ENCODE assay signal across 9 cellular contexts in the genomic region with DNA sequence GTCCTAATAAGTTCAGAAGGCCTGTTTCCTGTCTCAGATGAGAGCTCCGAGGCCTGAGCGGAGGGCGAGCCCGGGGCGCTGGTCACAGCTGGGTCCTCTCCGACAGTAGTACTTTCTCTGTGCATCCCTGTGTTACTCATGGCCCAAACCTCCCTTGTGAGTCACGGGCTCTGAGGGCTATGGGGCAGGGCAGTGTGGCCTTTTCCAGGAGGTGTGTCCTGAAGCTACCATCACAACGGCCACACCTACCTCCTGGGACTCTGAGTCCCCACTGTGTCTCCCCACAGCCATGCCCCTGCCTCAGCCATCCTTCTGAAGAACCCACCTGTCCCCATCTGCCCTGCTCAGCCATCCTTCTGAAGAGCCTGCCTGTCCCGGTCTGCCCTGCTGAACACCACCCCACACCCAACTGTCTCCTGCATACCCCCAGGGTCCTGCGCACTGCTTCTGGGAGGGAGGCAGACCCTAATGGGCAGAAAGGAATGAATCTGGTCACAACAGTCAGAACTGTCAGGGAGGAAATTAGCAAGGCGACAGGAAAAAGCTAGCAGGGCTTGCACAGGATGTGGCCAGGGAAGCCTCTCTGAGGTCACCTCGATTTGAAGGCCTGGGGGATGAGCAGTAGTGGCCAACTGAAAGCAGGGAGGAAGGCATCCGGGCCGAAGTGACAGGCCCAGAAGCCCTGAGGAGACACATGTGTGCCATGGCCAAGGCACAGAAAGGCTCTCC.
DNase-seq lines count a peak whose midpoint lies in the region; TF ChIP-seq lines count a peak whose summit lies in the region.
"Had no signal": no experiment of that assay in that cellular context is flagged by ENCODE, and none has a peak within 500 bp of the region (broad histone marks: within the 10 kb centered on the region; RNA-seq: fewer than 3 reads in every experiment).

No MANE protein-coding gene starts in this region.

- DNase-seq in activated T-cell treated with anti-CD3 and anti-CD28 coated beads, Interleukin-2, amount 50 U/mL, for 24 hours, result no peak
- no peak for DNase-seq in activated T-cell treated with anti-CD3 and anti-CD28 coated beads, Interleukin-2, amount 50 U/mL, for 1 hour
- DNase-seq in HK-2 (ENCODE audit: unreplicated experiment) (peak; percentile 43), mammary epithelial cell (peak; percentile 41), type B pancreatic cell (ENCODE audit: extremely low spot score, unreplicated experiment) (peak; percentile 58), NCI-H1694 treated with DMSO at 0.1 percent for 48 hours (lab: John Stamatoyannopoulos, UW) (no peak), DMS 273 treated with DMSO at 0.1 percent for 48 hours (lab: John Stamatoyannopoulos, UW) (no peak), NCI-H524 treated with DMSO at 0.1 percent for 48 hours (lab: John Stamatoyannopoulos, UW) (no peak)

- TF ChIP-seq CTCF in mammary epithelial cell (conservative IDR thresholded peaks at IDR 0.05 in 1 of 2, IDR thresholded peaks at IDR 0.05 in 1 of 2; ENCODE audit: extremely low read depth in 1 of 2, insufficient read depth in 1 of 2, low read depth in 1 of 2, low read length in 2 of 2) (no peak), type B pancreatic cell (conservative IDR thresholded peaks at IDR 0.05) (no peak)

- BruUV-seq in mammary epithelial cell (replicated peaks; lab: Mats Ljungman, UMichigan), result no TSS peak

- no peak overlapping the region for H3K4me3 Mint-ChIP-seq in activated T-cell treated with anti-CD3 and anti-CD28 coated beads, Interleukin-2, amount 50 U/mL, for 24 hours
- H3K4me3 Mint-ChIP-seq in type B pancreatic cell, result no peak overlapping the region
- H3K4me3 Mint-ChIP-seq: B cell had no signal

- peaks cover 29% of the 10 kb centered on the region for H3K4me1 Mint-ChIP-seq in activated T-cell treated with anti-CD3 and anti-CD28 coated beads, Interleukin-2, amount 50 U/mL, for 24 hours (ENCODE audit: low read depth)
- H3K4me1 Mint-ChIP-seq in type B pancreatic cell (ENCODE audit: unreplicated experiment), result peaks cover 3% of the 10 kb centered on the region

- no peaks in the 10 kb centered on the region for H4K20me1 ChIP-seq in mammary epithelial cell (ENCODE audit: insufficient read depth, low read length)

- peaks cover 5% of the 10 kb centered on the region for H3K36me3 Mint-ChIP-seq in activated T-cell treated with anti-CD3 and anti-CD28 coated beads, Interleukin-2, amount 50 U/mL, for 24 hours (ENCODE audit: low read depth)
- H3K36me3 Mint-ChIP-seq in type B pancreatic cell, result peaks cover 9% of the 10 kb centered on the region

- no peak overlapping the region for H2AFZ ChIP-seq in mammary epithelial cell (ENCODE audit: low read depth, low read length)

- H3K27me3 ChIP-seq in mammary epithelial cell (ENCODE audit: insufficient read depth, low read length), result no peaks in the 10 kb centered on the region

- H3K27ac ChIP-seq in mammary epithelial cell (ENCODE audit: insufficient read depth, low read depth, low read length), result no peak overlapping the region

- CTCF ChIA-PET in mammary epithelial cell (lab: Charles Lee; ENCODE audit: low non-redundant PET), result no interaction called here

- 81% methylated on average over 12 of the region's 14 CpGs for WGBS in mammary epithelial cell (ENCODE audit: low coverage, missing lambda C conversion rate)

- H3K4me2 ChIP-seq in mammary epithelial cell (ENCODE audit: insufficient read depth, low read depth, low read length), result no peak overlapping the region

- no peak overlapping the region for H3K4me3 ChIP-seq in mammary epithelial cell (replicated peaks in 1 of 3; ENCODE audit: insufficient read depth in 1 of 3, low read depth in 2 of 3, low read length in 3 of 3)

- no peaks in the 10 kb centered on the region for H3K9me3 Mint-ChIP-seq in activated T-cell treated with anti-CD3 and anti-CD28 coated beads, Interleukin-2, amount 50 U/mL, for 24 hours
- H3K9me3 Mint-ChIP-seq in type B pancreatic cell, result no peaks in the 10 kb centered on the region

- H3K36me3 ChIP-seq in mammary epithelial cell (ENCODE audit: insufficient read depth, low read length), result no peaks in the 10 kb centered on the region

- H3K27ac Mint-ChIP-seq in activated T-cell treated with anti-CD3 and anti-CD28 coated beads, Interleukin-2, amount 50 U/mL, for 24 hours, result peak overlapping the region; percentile 68
- peak overlapping the region; percentile 19 for H3K27ac Mint-ChIP-seq in type B pancreatic cell

- peaks cover 38% of the 10 kb centered on the region for H3K4me1 ChIP-seq in mammary epithelial cell (ENCODE audit: insufficient read depth, low read length)

- in situ Hi-C loops in mammary epithelial cell (cut with MboI; ENCODE audit: low sequenced_read_pairs in 2 of 2), result no loop called here

- no peaks in the 10 kb centered on the region for H3K27me3 Mint-ChIP-seq in activated T-cell treated with anti-CD3 and anti-CD28 coated beads, Interleukin-2, amount 50 U/mL, for 24 hours
- no peaks in the 10 kb centered on the region for H3K27me3 Mint-ChIP-seq in type B pancreatic cell
- H3K27me3 Mint-ChIP-seq: B cell had no signal

- dilution Hi-C loops in mammary epithelial cell (cut with HindIII; ENCODE audit: low sequenced_read_pairs), result no loop called here

- intact Hi-C loops in mammary epithelial cell (cut with micrococcal nuclease), result no loop called here

- no peaks in the 10 kb centered on the region for H3K79me2 ChIP-seq in mammary epithelial cell (ENCODE audit: insufficient read depth, low read length)

- no peaks in the 10 kb centered on the region for H3K9me3 ChIP-seq in mammary epithelial cell (replicated peaks; ENCODE audit: insufficient read depth, low read length)

- no peak overlapping the region for H3K9ac ChIP-seq in mammary epithelial cell (ENCODE audit: insufficient read depth, low read length)

Comparison
In these comparisons a context has a peak if more than half of its experiments do, and no peak if none do; other contexts are left out.
1. DNase-seq: peak in HK-2 (single experiment), mammary epithelial cell (single experiment) and type B pancreatic cell (single experiment); none in activated T-cell treated with anti-CD3 and anti-CD28 coated beads, Interleukin-2, amount 50 U/mL, for 24 hours (single experiment), activated T-cell treated with anti-CD3 and anti-CD28 coated beads, Interleukin-2, amount 50 U/mL, for 1 hour (single experiment), NCI-H1694 treated with DMSO at 0.1 percent for 48 hours (single experiment), DMS 273 treated with DMSO at 0.1 percent for 48 hours (single experiment) and NCI-H524 treated with DMSO at 0.1 percent for 48 hours (single experiment).